ENCODE assay signal across 21 cellular contexts in genomic region chr13:23512762-23513395, GRCh38. TPM values are rescaled to one million over a fixed set of nuclear protein-coding genes. Genes with fewer than 3 reads are reported as not detected.
DNase-seq lines count a peak whose midpoint lies in the region; TF ChIP-seq lines count a peak whose summit lies in the region.
"Had no signal": no experiment of that assay in that cellular context is flagged by ENCODE, and none has a peak within 500 bp of the region (broad histone marks: within the 10 kb centered on the region; RNA-seq: fewer than 3 reads in every experiment).

No MANE protein-coding gene starts in this region.

- peak overlapping the region; percentile 44 for H3K18ac ChIP-seq in trophoblast cell (ENCODE audit: low read length)

- no peak overlapping the region for H3K27ac Mint-ChIP-seq in chondrocyte (ENCODE audit: unreplicated experiment)
- H3K27ac Mint-ChIP-seq: activated naive CD8-positive, alpha-beta T cell; CD8-positive, alpha-beta T cell; natural killer cell treated with Interleukin-12 subunit alpha and Interleukin-12 subunit beta and Interleukin-15 and Interleukin-18, amount 100 ng/mL, for 72 hours; stimulated activated naive B cell treated with anti-CD40 and anti-IgM and Interleukin-4, amounts not matched to agents 10 μg/mL and 1 μg/mL and 100 μg/mL, for 72 hours had no signal

- H3K79me2 ChIP-seq in trophoblast cell (ENCODE audit: control insufficient read depth, insufficient read depth, low read length, poor library complexity), result peaks cover 1% of the 10 kb centered on the region
- H3K79me2 ChIP-seq: hepatocyte had no signal

- peaks cover 21% of the 10 kb centered on the region for H3K4me1 Mint-ChIP-seq in chondrocyte (ENCODE audit: low read depth)
- H3K4me1 Mint-ChIP-seq: stimulated activated naive B cell treated with anti-CD40 and anti-IgM and Interleukin-4, amounts not matched to agents 10 μg/mL and 1 μg/mL and 100 μg/mL, for 72 hours had no signal

- TF ChIP-seq CTCF in chondrocyte (IDR thresholded peaks at IDR 0.05), result peak; percentile 53

- no peak overlapping the region for H3K4me3 ChIP-seq in trophoblast cell (ENCODE audit: low read depth, low read length)
- H3K4me3 ChIP-seq: dorsolateral prefrontal cortex, esophagus muscularis mucosa, hepatocyte, transverse colon had no signal

- H3K9me3 Mint-ChIP-seq in chondrocyte (ENCODE audit: low read depth), result no peaks in the 10 kb centered on the region
- H3K9me3 Mint-ChIP-seq: CD8-positive, alpha-beta T cell; natural killer cell treated with Interleukin-12 subunit alpha and Interleukin-12 subunit beta and Interleukin-15 and Interleukin-18, amount 100 ng/mL, for 72 hours; stimulated activated naive B cell treated with anti-CD40 and anti-IgM and Interleukin-4, amounts not matched to agents 10 μg/mL and 1 μg/mL and 100 μg/mL, for 72 hours had no signal

- H3K4me1 ChIP-seq in trophoblast cell (ENCODE audit: control insufficient read depth in 1 of 2, insufficient read depth in 2 of 2, low read length in 2 of 2), result peaks cover 12 to 29% of the 10 kb centered on the region in 2 experiments
- H3K4me1 ChIP-seq: transverse colon had no signal

- no peak overlapping the region for H2AK5ac ChIP-seq in trophoblast cell (ENCODE audit: low read length)

- no peak overlapping the region for H3K9ac ChIP-seq in trophoblast cell (ENCODE audit: low read length)

- peak overlapping the region; percentile 48 for H2BK5ac ChIP-seq in trophoblast cell (ENCODE audit: low read depth, low read length, poor library complexity)

- peak overlapping the region; percentile 68 for H3K4ac ChIP-seq in trophoblast cell (ENCODE audit: low read depth, low read length)

- H3K9me3 ChIP-seq in trophoblast cell (ENCODE audit: insufficient read depth, low read depth, low read length), result no peaks in the 10 kb centered on the region
- H3K9me3 ChIP-seq: esophagus muscularis mucosa, transverse colon had no signal

- peak overlapping the region; percentile 10 for H4K8ac ChIP-seq in trophoblast cell (ENCODE audit: low read depth, low read length)

- no CpG with 5 or more reads among the region's 6 CpGs for WGBS in trophoblast cell (ENCODE audit: extremely low coverage, insufficient coverage, insufficient read length)

- no peaks in the 10 kb centered on the region for H3K36me3 Mint-ChIP-seq in chondrocyte (ENCODE audit: low read depth)
- H3K36me3 Mint-ChIP-seq: activated naive CD8-positive, alpha-beta T cell; CD8-positive, alpha-beta T cell; natural killer cell treated with Interleukin-12 subunit alpha and Interleukin-12 subunit beta and Interleukin-15 and Interleukin-18, amount 100 ng/mL, for 72 hours; stimulated activated naive B cell treated with anti-CD40 and anti-IgM and Interleukin-4, amounts not matched to agents 10 μg/mL and 1 μg/mL and 100 μg/mL, for 72 hours had no signal

- no peak overlapping the region for H3K27ac ChIP-seq in trophoblast cell (ENCODE audit: low read depth, low read length)
- H3K27ac ChIP-seq: 22Rv1, dorsolateral prefrontal cortex, esophagus muscularis mucosa, hepatocyte, transverse colon had no signal

- no peak overlapping the region for H4K12ac ChIP-seq in trophoblast cell (ENCODE audit: low read depth, low read length)

- H3K27me3 ChIP-seq in trophoblast cell (ENCODE audit: insufficient read depth, low read length), result no peaks in the 10 kb centered on the region
- H3K27me3 ChIP-seq: esophagus muscularis mucosa, hepatocyte, transverse colon had no signal

- no peak overlapping the region for H3K4me2 ChIP-seq in trophoblast cell (ENCODE audit: low read length)
- H3K4me2 ChIP-seq: hepatocyte had no signal

- H3K79me1 ChIP-seq in trophoblast cell (ENCODE audit: low read length), result peaks cover 38% of the 10 kb centered on the region

- H3K36me3 ChIP-seq in trophoblast cell (ENCODE audit: control insufficient read depth in 1 of 2, insufficient read depth in 2 of 2, low read length in 2 of 2), result no peaks in the 10 kb centered on the region
- H3K36me3 ChIP-seq: esophagus muscularis mucosa, transverse colon had no signal

- no peak overlapping the region for H3K4me3 Mint-ChIP-seq in chondrocyte (ENCODE audit: unreplicated experiment)
- H3K4me3 Mint-ChIP-seq: activated naive CD8-positive, alpha-beta T cell; CD8-positive, alpha-beta T cell; natural killer cell treated with Interleukin-12 subunit alpha and Interleukin-12 subunit beta and Interleukin-15 and Interleukin-18, amount 100 ng/mL, for 72 hours; stimulated activated naive B cell treated with anti-CD40 and anti-IgM and Interleukin-4, amounts not matched to agents 10 μg/mL and 1 μg/mL and 100 μg/mL, for 72 hours had no signal

- H3K27me3 Mint-ChIP-seq in chondrocyte (ENCODE audit: low read depth), result peaks cover 3% of the 10 kb centered on the region

- peak overlapping the region; percentile 45 for H3K14ac ChIP-seq in trophoblast cell (ENCODE audit: low read length)

- peak overlapping the region; percentile 1 for H2AFZ ChIP-seq in trophoblast cell (ENCODE audit: insufficient read depth, low read length, poor library complexity)
- H2AFZ ChIP-seq: hepatocyte had no signal

- H4K91ac ChIP-seq in trophoblast cell (ENCODE audit: low read depth, low read length), result peak overlapping the region; percentile 78

- DNase-seq in SIG-M5 treated with dmso at 0.1 percent for 504 hours (lab: John Stamatoyannopoulos, UW; ENCODE audit: unreplicated experiment) (peak; percentile 2), SIG-M5 (lab: John Stamatoyannopoulos, UW) (no peak), HT-29 (ENCODE audit: low spot score) (peak; percentile 55), chondrocyte (ENCODE audit: low spot score) (no peak), trophoblast cell (no peak), NCI-H2227 (lab: John Stamatoyannopoulos, UW; ENCODE audit: unreplicated experiment) (no peak), Ammon's horn (ENCODE audit: low spot score) (no peak)
- DNase-seq in stimulated activated CD4-positive, alpha-beta T cell treated with anti-CD3 and anti-CD28 coated beads, Interleukin-2, amount 100 ng/mL, for 24 hours, result no peak
- DNase-seq: activated T-cell treated with anti-CD3 and anti-CD28 coated beads, Interleukin-2, amount 50 U/mL, for 1 hour; CD8-positive, alpha-beta T cell; dorsolateral prefrontal cortex; kidney; mesendoderm; NCI-H187 treated with DMSO at 0.1 percent for 48 hours; stimulated activated naive B cell treated with anti-CD40 and anti-IgM and Interleukin-4, amounts not matched to agents 10 μg/mL and 1 μg/mL and 100 μg/mL, for 72 hours; transverse colon had no signal

- no peak overlapping the region for H3K23ac ChIP-seq in trophoblast cell (ENCODE audit: low read length)

- peak overlapping the region; percentile 85 for H2BK120ac ChIP-seq in trophoblast cell (ENCODE audit: insufficient read depth, low read length, poor library complexity)

- peak overlapping the region; percentile 88 for H2BK12ac ChIP-seq in trophoblast cell (ENCODE audit: low read length)

RNA-seq across cellular contexts. Expression of gene TNFRSF19, which starts 57.3 kb away (rescaled TPM):
- total RNA-seq in HT-29 (2014; rRNA removed; shearing (Covaris generic)), result 0.03 TPM in 1 of 2 replicates, not detected in the other
- 1.2 to 1.7 TPM (median 1.3 TPM) in 3 replicates for total RNA-seq in chondrocyte
- 85.2 and 86.7 TPM in 2 replicates for polyA plus RNA-seq in trophoblast cell (2013)
- total RNA-seq: CD8-positive, alpha-beta T cell had no signal

Comparison
In these comparisons a context has a peak if more than half of its experiments do, and no peak if none do; other contexts are left out.
1. DNase-seq: peak in SIG-M5 treated with dmso at 0.1 percent for 504 hours (single experiment) and HT-29 (single experiment); none in SIG-M5 (single experiment), chondrocyte (single experiment), trophoblast cell (0 of 2), stimulated activated CD4-positive, alpha-beta T cell treated with anti-CD3 and anti-CD28 coated beads, Interleukin-2, amount 100 ng/mL, for 24 hours (0 of 2), NCI-H2227 (single experiment) and Ammon's horn (single experiment).